ENCODE assay signal across 1 cellular context in genomic region chr20:46331612-46332361, GRCh38.
TF ChIP-seq lines count a peak whose summit lies in the region.

No MANE protein-coding gene starts in this region.

TF ChIP-seq in GM23338, 12 proteins besides CTCF, POLR2A, EP300 and RAD21 (continued from another document):
- TF ChIP-seq ZNF462 (CRISPR knock-in tag; IDR thresholded peaks at IDR 0.05) (no peak), NANOG (IDR thresholded peaks at IDR 0.05; ENCODE audit: borderline replicate concordance) (no peak), JUNB (IDR thresholded peaks at IDR 0.05; ENCODE audit: unreplicated experiment) (no peak), EZH2 (IDR thresholded peaks at IDR 0.05; ENCODE audit: low read depth, unreplicated experiment) (no peak), ETS1 (IDR thresholded peaks at IDR 0.05) (no peak), REST (IDR thresholded peaks at IDR 0.05; ENCODE audit: unreplicated experiment) (no peak), ZNF114 (CRISPR knock-in tag; IDR thresholded peaks at IDR 0.05) (no peak), STAT1 (IDR thresholded peaks at IDR 0.05; ENCODE audit: unreplicated experiment) (no peak), CREB1 (CRISPR knock-in tag; IDR thresholded peaks at IDR 0.05; ENCODE audit: low read depth) (no peak)
